In the genomic region with DNA sequence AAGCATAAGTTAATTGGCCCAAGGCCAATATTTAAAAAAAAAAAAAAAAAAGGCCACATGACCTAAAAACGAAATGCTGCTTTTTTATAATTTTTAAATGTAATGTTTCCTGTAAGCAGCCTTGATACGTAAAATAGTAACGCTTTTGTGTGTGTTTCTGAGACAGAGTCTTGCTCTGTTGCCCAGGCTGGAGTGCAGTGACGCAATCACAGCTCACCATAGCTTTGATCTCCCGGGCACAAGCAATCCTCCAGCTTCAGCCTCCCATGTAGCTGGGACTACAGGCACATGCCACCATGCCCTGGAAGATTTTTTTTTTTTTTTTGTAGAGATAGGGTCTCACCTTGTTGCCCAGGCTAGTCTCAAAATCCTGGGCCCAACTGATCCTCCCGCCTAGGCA, we compare ENCODE assay signal across 10 cellular contexts.
"Had no signal": no experiment of that assay in that cellular context is flagged by ENCODE, and none has a peak within 500 bp of the region (broad histone marks: within the 10 kb centered on the region; RNA-seq: fewer than 3 reads in every experiment).

No MANE protein-coding gene starts in this region.

- H3K4me2 ChIP-seq: GM23338 had no signal

- DNase-seq: GM23248, GOT3, H7, H9, HCEC 1CT, HFFc6 had no signal

- H3K4me1 ChIP-seq: HAP-1 had no signal

- H3K36me3 ChIP-seq: HAP-1 had no signal

- H3K4me1 Mint-ChIP-seq: GM23338, H9 had no signal

- H3K27ac ChIP-seq: GM23248 had no signal

- ATAC-seq: GM23338, HCT116 had no signal

- H3K9me3 Mint-ChIP-seq: GM23338, H9 had no signal

- H3K4me3 Mint-ChIP-seq: GM23338, H9, HFFc6 had no signal

- FAIRE-seq: H54 had no signal

- H3K9me3 ChIP-seq: HAP-1 had no signal

- H3K4me3 ChIP-seq: GM23248, GM23338, HAP-1 had no signal

- H3K27ac Mint-ChIP-seq: GM23338, H9, HFFc6 had no signal

- H2AFZ ChIP-seq: GM23248, GM23338 had no signal

- H3K9ac ChIP-seq: GM23248 had no signal
